ENCODE assay signal across 1 cellular context in genomic region chr2:183125659-183126341, GRCh38.
TF ChIP-seq lines count a peak whose summit lies in the region.

No MANE protein-coding gene starts in this region.

TF ChIP-seq in K562, 482 proteins besides CTCF, POLR2A, EP300 and RAD21 (continued from another document and continues in another):
- TF ChIP-seq, protein P1, sequence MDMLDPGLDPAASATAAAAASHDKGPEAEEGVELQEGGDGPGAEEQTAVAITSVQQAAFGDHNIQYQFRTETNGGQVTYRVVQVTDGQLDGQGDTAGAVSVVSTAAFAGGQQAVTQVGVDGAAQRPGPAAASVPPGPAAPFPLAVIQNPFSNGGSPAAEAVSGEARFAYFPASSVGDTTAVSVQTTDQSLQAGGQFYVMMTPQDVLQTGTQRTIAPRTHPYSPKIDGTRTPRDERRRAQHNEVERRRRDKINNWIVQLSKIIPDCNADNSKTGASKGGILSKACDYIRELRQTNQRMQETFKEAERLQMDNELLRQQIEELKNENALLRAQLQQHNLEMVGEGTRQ (CRISPR knock-in tag; IDR thresholded peaks at IDR 0.05): no peak
- TF ChIP-seq ZC3H4 (CRISPR knock-in tag; IDR thresholded peaks at IDR 0.05; ENCODE audit: borderline replicate concordance) (no peak), HLTF (IDR thresholded peaks at IDR 0.05) (0 out of 2 replicates have a peak, but pooled peaks have one; percentile 51), ZNF316 (IDR thresholded peaks at IDR 0.05) (peak; percentile 69), ATF1 (CRISPR knock-in tag; IDR thresholded peaks at IDR 0.05) (no peak), ATF1 (tag; IDR thresholded peaks at IDR 0.05) (no peak), TRIM24 (IDR thresholded peaks at IDR 0.05) (peak in 1 of 2 experiments; percentile 40; a peak in 1 of 4 replicates), XRCC3 (IDR thresholded peaks at IDR 0.05) (no peak), CREM (IDR thresholded peaks at IDR 0.05; ENCODE audit: low read depth) (no peak), ELF4 (CRISPR knock-in tag; IDR thresholded peaks at IDR 0.05) (0 out of 2 replicates have a peak, but pooled peaks have one; percentile 41), ZNF589 (CRISPR knock-in tag; IDR thresholded peaks at IDR 0.05; ENCODE audit: low read depth) (no peak), TRIM28 (IDR thresholded peaks at IDR 0.05) (peak; percentile 65; the same call in 1 of the 2 replicates), ZNF24 (IDR thresholded peaks at IDR 0.05) (peak; percentile 30; the same call in 1 of the 2 replicates), MTA1 (IDR thresholded peaks at IDR 0.05; ENCODE audit: borderline replicate concordance) (peak; percentile 66; the same call in 1 of the 2 replicates), MYC (IDR thresholded peaks at IDR 0.05; ENCODE audit: low read depth, low read length) (peak; percentile 26; the same call in 1 of the 2 replicates), MYC (CRISPR knock-in tag; IDR thresholded peaks at IDR 0.05; ENCODE audit: borderline replicate concordance, low read depth) (no peak), ZBTB11 (CRISPR knock-in tag; IDR thresholded peaks at IDR 0.05) (peak in 1 of 3 experiments; percentile 51; a peak in 1 of 6 replicates), BMI1 (IDR thresholded peaks at IDR 0.05; ENCODE audit: low read length) (no peak), TBP (optimal IDR thresholded peaks at IDR 0.05; ENCODE audit: low read depth, low read length) (no peak), ZBTB9 (CRISPR knock-in tag; IDR thresholded peaks at IDR 0.05) (no peak), USF1 (CRISPR knock-in tag; IDR thresholded peaks at IDR 0.05) (no peak), SIX5 (IDR thresholded peaks at IDR 0.05; ENCODE audit: borderline replicate concordance in 1 of 2, insufficient read depth in 1 of 2, low read depth in 1 of 2, low read length in 2 of 2) (no peak), ZNF444 (CRISPR knock-in tag; IDR thresholded peaks at IDR 0.05) (no peak), ARID3A (IDR thresholded peaks at IDR 0.05; ENCODE audit: borderline replicate concordance, low read depth, low read length) (no peak), NFRKB (IDR thresholded peaks at IDR 0.05; ENCODE audit: low read depth) (0 out of 2 replicates have a peak, but pooled peaks have one; percentile 47), GABPA (tag; conservative IDR thresholded peaks at IDR 0.05; ENCODE audit: low read depth) (no peak), RBFOX2 (IDR thresholded peaks at IDR 0.05; ENCODE audit: low read depth, low read length) (peak; percentile 59), TOE1 (IDR thresholded peaks at IDR 0.05; ENCODE audit: borderline replicate concordance) (peak; percentile 60; the same call in 1 of the 2 replicates), TOE1 (CRISPR knock-in tag; IDR thresholded peaks at IDR 0.05; ENCODE audit: borderline replicate concordance, low read depth) (no peak), MAFG (tag; conservative IDR thresholded peaks at IDR 0.05) (no peak), CBX1 (IDR thresholded peaks at IDR 0.05; ENCODE audit: low read depth) (0 out of 2 replicates have a peak, but pooled peaks have one; percentile 57), CXXC5 (CRISPR knock-in tag; IDR thresholded peaks at IDR 0.05) (peak; percentile 47), CBX3 (IDR thresholded peaks at IDR 0.05; ENCODE audit: borderline replicate concordance in 1 of 2, low read length in 2 of 2) (peak in 1 of 2 experiments; percentile 70; a peak in 2 of 3 replicates), RBM39 (optimal IDR thresholded peaks at IDR 0.05; ENCODE audit: low read depth, low read length) (no peak), MAX (CRISPR knock-in tag; IDR thresholded peaks at IDR 0.05) (no peak), CAMTA2 (CRISPR knock-in tag; conservative IDR thresholded peaks at IDR 0.05) (no peak), TEAD1 (CRISPR knock-in tag; IDR thresholded peaks at IDR 0.05) (no peak), IFI16 (CRISPR knock-in tag; IDR thresholded peaks at IDR 0.05) (no peak), MCM5 (IDR thresholded peaks at IDR 0.05; ENCODE audit: low read depth) (no peak), FOXK2 (conservative IDR thresholded peaks at IDR 0.05 in 1 of 2, IDR thresholded peaks at IDR 0.05 in 1 of 2; ENCODE audit: low read depth in 2 of 2) (peak in 1 of 2 experiments; percentile 36; a peak in 1 of 4 replicates), GABPB2 (CRISPR knock-in tag; conservative IDR thresholded peaks at IDR 0.05) (no peak)
- TF ChIP-seq, protein P2, sequence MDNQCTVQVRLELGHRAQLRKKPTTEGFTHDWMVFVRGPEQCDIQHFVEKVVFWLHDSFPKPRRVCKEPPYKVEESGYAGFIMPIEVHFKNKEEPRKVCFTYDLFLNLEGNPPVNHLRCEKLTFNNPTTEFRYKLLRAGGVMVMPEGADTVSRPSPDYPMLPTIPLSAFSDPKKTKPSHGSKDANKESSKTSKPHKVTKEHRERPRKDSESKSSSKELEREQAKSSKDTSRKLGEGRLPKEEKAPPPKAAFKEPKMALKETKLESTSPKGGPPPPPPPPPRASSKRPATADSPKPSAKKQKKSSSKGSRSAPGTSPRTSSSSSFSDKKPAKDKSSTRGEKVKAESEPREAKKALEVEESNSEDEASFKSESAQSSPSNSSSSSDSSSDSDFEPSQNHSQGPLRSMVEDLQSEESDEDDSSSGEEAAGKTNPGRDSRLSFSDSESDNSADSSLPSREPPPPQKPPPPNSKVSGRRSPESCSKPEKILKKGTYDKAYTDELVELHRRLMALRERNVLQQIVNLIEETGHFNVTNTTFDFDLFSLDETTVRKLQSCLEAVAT (IDR thresholded peaks at IDR 0.05): peak; percentile 58 to 73; a peak in 2 of 4 replicates
- TF ChIP-seq, protein P3, sequence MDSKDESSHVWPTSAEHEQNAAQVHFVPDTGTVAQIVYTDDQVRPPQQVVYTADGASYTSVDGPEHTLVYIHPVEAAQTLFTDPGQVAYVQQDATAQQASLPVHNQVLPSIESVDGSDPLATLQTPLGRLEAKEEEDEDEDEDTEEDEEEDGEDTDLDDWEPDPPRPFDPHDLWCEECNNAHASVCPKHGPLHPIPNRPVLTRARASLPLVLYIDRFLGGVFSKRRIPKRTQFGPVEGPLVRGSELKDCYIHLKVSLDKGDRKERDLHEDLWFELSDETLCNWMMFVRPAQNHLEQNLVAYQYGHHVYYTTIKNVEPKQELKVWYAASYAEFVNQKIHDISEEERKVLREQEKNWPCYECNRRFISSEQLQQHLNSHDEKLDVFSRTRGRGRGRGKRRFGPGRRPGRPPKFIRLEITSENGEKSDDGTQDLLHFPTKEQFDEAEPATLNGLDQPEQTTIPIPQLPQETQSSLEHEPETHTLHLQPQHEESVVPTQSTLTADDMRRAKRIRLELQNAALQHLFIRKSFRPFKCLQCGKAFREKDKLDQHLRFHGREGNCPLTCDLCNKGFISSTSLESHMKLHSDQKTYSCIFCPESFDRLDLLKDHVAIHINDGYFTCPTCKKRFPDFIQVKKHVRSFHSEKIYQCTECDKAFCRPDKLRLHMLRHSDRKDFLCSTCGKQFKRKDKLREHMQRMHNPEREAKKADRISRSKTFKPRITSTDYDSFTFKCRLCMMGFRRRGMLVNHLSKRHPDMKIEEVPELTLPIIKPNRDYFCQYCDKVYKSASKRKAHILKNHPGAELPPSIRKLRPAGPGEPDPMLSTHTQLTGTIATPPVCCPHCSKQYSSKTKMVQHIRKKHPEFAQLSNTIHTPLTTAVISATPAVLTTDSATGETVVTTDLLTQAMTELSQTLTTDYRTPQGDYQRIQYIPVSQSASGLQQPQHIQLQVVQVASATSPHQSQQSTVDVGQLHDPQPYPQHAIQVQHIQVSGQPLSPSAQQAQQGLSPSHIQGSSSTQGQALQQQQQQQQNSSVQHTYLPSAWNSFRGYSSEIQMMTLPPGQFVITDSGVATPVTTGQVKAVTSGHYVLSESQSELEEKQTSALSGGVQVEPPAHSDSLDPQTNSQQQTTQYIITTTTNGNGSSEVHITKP (IDR thresholded peaks at IDR 0.05; ENCODE audit: partially characterized antibody): peak; percentile 92
- TF ChIP-seq, protein P4, sequence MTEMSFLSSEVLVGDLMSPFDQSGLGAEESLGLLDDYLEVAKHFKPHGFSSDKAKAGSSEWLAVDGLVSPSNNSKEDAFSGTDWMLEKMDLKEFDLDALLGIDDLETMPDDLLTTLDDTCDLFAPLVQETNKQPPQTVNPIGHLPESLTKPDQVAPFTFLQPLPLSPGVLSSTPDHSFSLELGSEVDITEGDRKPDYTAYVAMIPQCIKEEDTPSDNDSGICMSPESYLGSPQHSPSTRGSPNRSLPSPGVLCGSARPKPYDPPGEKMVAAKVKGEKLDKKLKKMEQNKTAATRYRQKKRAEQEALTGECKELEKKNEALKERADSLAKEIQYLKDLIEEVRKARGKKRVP (CRISPR knock-in tag; IDR thresholded peaks at IDR 0.05): no peak
- TF ChIP-seq, protein P5, sequence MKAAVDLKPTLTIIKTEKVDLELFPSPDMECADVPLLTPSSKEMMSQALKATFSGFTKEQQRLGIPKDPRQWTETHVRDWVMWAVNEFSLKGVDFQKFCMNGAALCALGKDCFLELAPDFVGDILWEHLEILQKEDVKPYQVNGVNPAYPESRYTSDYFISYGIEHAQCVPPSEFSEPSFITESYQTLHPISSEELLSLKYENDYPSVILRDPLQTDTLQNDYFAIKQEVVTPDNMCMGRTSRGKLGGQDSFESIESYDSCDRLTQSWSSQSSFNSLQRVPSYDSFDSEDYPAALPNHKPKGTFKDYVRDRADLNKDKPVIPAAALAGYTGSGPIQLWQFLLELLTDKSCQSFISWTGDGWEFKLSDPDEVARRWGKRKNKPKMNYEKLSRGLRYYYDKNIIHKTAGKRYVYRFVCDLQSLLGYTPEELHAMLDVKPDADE (conservative IDR thresholded peaks at IDR 0.05; ENCODE audit: control insufficient read depth, low read depth, low read length): no peak
- TF ChIP-seq, protein P6, sequence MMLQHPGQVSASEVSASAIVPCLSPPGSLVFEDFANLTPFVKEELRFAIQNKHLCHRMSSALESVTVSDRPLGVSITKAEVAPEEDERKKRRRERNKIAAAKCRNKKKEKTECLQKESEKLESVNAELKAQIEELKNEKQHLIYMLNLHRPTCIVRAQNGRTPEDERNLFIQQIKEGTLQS (IDR thresholded peaks at IDR 0.05): no peak
- TF ChIP-seq, protein P6 (CRISPR knock-in tag; conservative IDR thresholded peaks at IDR 0.05): 0 out of 2 replicates have a peak, but pooled peaks have one; percentile 27
